Comparison of ENCODE assay signal across 16 cellular contexts in genomic region chrX:116318672-116319071, GRCh38.
"Had no signal": no experiment of that assay in that cellular context is flagged by ENCODE, and none has a peak within 500 bp of the region (broad histone marks: within the 10 kb centered on the region; RNA-seq: fewer than 3 reads in every experiment).

No MANE protein-coding gene starts in this region.

- H3K36me3 ChIP-seq: ascending aorta, lower lobe of right lung, neural progenitor cell, tibial nerve had no signal

- H3K27ac ChIP-seq: ascending aorta, coronary artery, lower lobe of right lung, neural progenitor cell, tibial nerve had no signal

- DNase-seq: activated CD4-positive, alpha-beta T cell treated with anti-CD3 and anti-CD28 coated beads, Interleukin-2, amount 50 U/mL, for 48 hours; activated CD8-positive, alpha-beta memory T cell treated with anti-CD3 and anti-CD28 coated beads, Interleukin-2, amount 10 ng/mL, durations not matched to agents 7 days and 5 days; activated naive CD4-positive, alpha-beta T cell treated with anti-CD3 and anti-CD28 coated beads, Interleukin-2, amount 10 ng/mL, durations not matched to agents 7 days and 5 days; activated T-cell treated with anti-CD3 and anti-CD28 coated beads, Interleukin-2, amount 50 U/mL, for 1 hour; caudate nucleus; foreskin fibroblast; hippocampal formation; kidney glomerular epithelial cell; lower lobe of right lung; midbrain had no signal

- ATAC-seq: activated CD8-positive, alpha-beta memory T cell treated with anti-CD3 and anti-CD28 coated beads, Interleukin-2, amount 10 ng/mL, durations not matched to agents 7 days and 5 days; lower lobe of right lung; SK-N-SH treated with all-trans-retinoic acid at 6 μM for 48 hours; stimulated activated effector memory CD8-positive, alpha-beta T cell treated with anti-CD3 and anti-CD28 coated beads, Interleukin-12 subunit alpha, Interleukin-12 subunit beta, amount 100 ng/mL, for 72 hours had no signal

- H3K4me3 ChIP-seq: ascending aorta, coronary artery, lower lobe of right lung, neural progenitor cell, tibial nerve had no signal

- H3K27me3 ChIP-seq: ascending aorta, neural progenitor cell, tibial nerve had no signal
